8 cellular contexts compared by ENCODE assay signal in genomic region chr7:1473864-1474512, GRCh38. TPM values are rescaled to one million over a fixed set of nuclear protein-coding genes. Genes with fewer than 3 reads are reported as not detected.
A peak's percentile ranks its signal among the peaks of the same experiment; 100 is the strongest.
DNase-seq lines count a peak whose midpoint lies in the region; ATAC-seq and TF ChIP-seq lines count a peak whose summit lies in the region.

No MANE protein-coding gene starts in this region.

- DNase-seq in AG04450 (ENCODE audit: low read depth, low spot score) (peak; percentile 67), NCI-H187 treated with DMSO at 0.1 percent for 48 hours (lab: John Stamatoyannopoulos, UW) (peak; percentile 23), T-helper 2 cell (peak; percentile 71 to 90 (median 82)), adrenal gland (peak; percentile 82 to 95 (median 91)), heart left ventricle (peak; percentile 85 to 91 (median 87)), putamen (ENCODE audit: low spot score) (peak; percentile 70)

- H3K36me3 ChIP-seq in adrenal gland (replicated peaks in 1 of 2) (peaks cover 0 to 70% of the 10 kb centered on the region in 2 donors), heart left ventricle (peaks cover 0 to 98% (median 76%) of the 10 kb centered on the region in 9 donors)

- 17 to 37% (median 27%) methylated on average over 22 to 37 of the region's 37 CpGs for WGBS in adrenal gland, 4 donors
- WGBS in heart left ventricle, 4 donors = 35 to 55% (median 39%) methylated on average over 18 to 37 of the region's 37 CpGs

- ATAC-seq in GM19395 (IDR thresholded peaks at IDR 0.05; ENCODE audit: unreplicated experiment) (peak; percentile 65), heart left ventricle (peak; percentile 52 to 79 (median 72)), GM19328 (IDR thresholded peaks at IDR 0.05; ENCODE audit: unreplicated experiment) (no peak)

- H3K4me1 ChIP-seq in adrenal gland (replicated peaks in 1 of 2) (peaks cover 0 to 3% of the 10 kb centered on the region in 2 donors), heart left ventricle (peaks cover 0 to 11% (median 2%) of the 10 kb centered on the region in 12 donors)

- H3K4me3 ChIP-seq in AG04450 (ENCODE audit: low read depth, low read length) (no peak overlapping the region), adrenal gland (no peak overlapping the region), heart left ventricle (no peak overlapping the region)

- TF ChIP-seq POLR2A in adrenal gland (IDR thresholded peaks at IDR 0.05) (no peak), heart left ventricle (IDR thresholded peaks at IDR 0.05) (no peak)

- no peaks in the 10 kb centered on the region for H3K27me3 ChIP-seq in AG04450 (ENCODE audit: control insufficient read depth, insufficient read depth, low read length)
- no peaks in the 10 kb centered on the region for H3K27me3 ChIP-seq in adrenal gland
- no peaks in the 10 kb centered on the region for H3K27me3 ChIP-seq in heart left ventricle

- H3K9me3 ChIP-seq in AG04450 (ENCODE audit: control insufficient read depth, insufficient read depth, low read length) (no peaks in the 10 kb centered on the region), adrenal gland (replicated peaks in 1 of 3) (no peaks in the 10 kb centered on the region), heart left ventricle (no peaks in the 10 kb centered on the region)

- TF ChIP-seq CTCF in AG04450 (IDR thresholded peaks at IDR 0.05; ENCODE audit: low read depth, low read length) (peak; percentile 85), adrenal gland (IDR thresholded peaks at IDR 0.05) (peak; percentile 82 to 98 (median 93)), heart left ventricle (IDR thresholded peaks at IDR 0.05) (peak; percentile 87 to 96 (median 91))

- H3K27ac ChIP-seq in AG04450 (ENCODE audit: low read depth, low read length) (no peak overlapping the region), adrenal gland (no peak overlapping the region), heart left ventricle (peak overlapping the region in 1 of 12 donors; percentile 26)

- POLR2A ChIA-PET in AG04450 (lab: Yijun Ruan, JAX) = interaction anchor here (1.0 kb wide), 1 partner anchor 15 kb away, joined by 5 read pairs; the partner anchor contains the start of gene MICALL2

- intact Hi-C loops in adrenal gland (cut with DNase I) = loop anchor here (5.0 kb wide), 3 partner anchors 37 to 282 kb away; no protein-coding TSS in a partner anchor
- intact Hi-C loops in heart left ventricle (cut with DNase I) = loop anchor here in 9 of 10 donors (1.0 to 10.0 kb wide), 5 partner anchors 42 to 279 kb away; no protein-coding TSS in a partner anchor

- CTCF ChIA-PET in AG04450 (lab: Charles Lee) = interaction anchor here (0.7 to 2.4 kb wide), 15 partner anchors 8 to 280 kb away, joined by 3 to 13 read pairs (median 6); partner anchors contain the start of gene INTS1

RNA-seq across cellular contexts. Expression of gene MICALL2, which starts 14.7 kb away (rescaled TPM):
- polyA plus RNA-seq in AG04450 (2011; rRNA removed) = 8.5 and 9.6 TPM in 2 replicates
- polyA minus RNA-seq in AG04450 (2011; rRNA and poly(A)+ RNA removed) = 7.3 and 10.3 TPM in 2 replicates
- 100 to 1,000 TPM in 2 of 8 donors, 10 to 100 TPM in 6; 29.9 to 174 (median 77.7) TPM for total RNA-seq in adrenal gland
- polyA plus RNA-seq in adrenal gland = 1,000 to 10,000 TPM in 1 of 3 donors, 100 to 1,000 TPM in 1, 1 to 10 TPM in 1; 7.9 to 1,057 (median 368) TPM
- total RNA-seq in heart left ventricle = 10 to 100 TPM in 2 of 9 donors, 1 to 10 TPM in 7; 2.5 to 18.3 (median 7.3) TPM
- 10 to 100 TPM; 10.9 to 12.6 TPM for polyA plus RNA-seq in heart left ventricle

RNA-seq across cellular contexts. Expression of gene INTS1, which starts 30.2 kb away (rescaled TPM):
- polyA plus RNA-seq in AG04450 (2011; rRNA removed) = 9.0 and 13.1 TPM in 2 replicates
- polyA minus RNA-seq in AG04450 (2011; rRNA and poly(A)+ RNA removed) = 24.2 and 31.0 TPM in 2 replicates
- 100 to 1,000 TPM in 2 of 8 donors, 10 to 100 TPM in 6; 44.3 to 110 (median 72.8) TPM for total RNA-seq in adrenal gland
- polyA plus RNA-seq in adrenal gland = 100 to 1,000 TPM in 1 of 3 donors, 10 to 100 TPM in 1, 1 to 10 TPM in 1; 4.7 to 152 (median 77.6) TPM
- total RNA-seq in heart left ventricle = 10 to 100 TPM; 35.5 to 67.4 (median 45.3) TPM
- 10 to 100 TPM; 41.9 to 46.0 TPM for polyA plus RNA-seq in heart left ventricle

RNA-seq across cellular contexts. Expression of gene MAFK, which starts 56.5 kb away (rescaled TPM):
- polyA plus RNA-seq in AG04450 (2011; rRNA removed) (4.5 and 8.3 TPM in 2 replicates), adrenal gland (10 to 100 TPM in 2 of 3 donors, 1 to 10 TPM in 1; 1.5 to 72.2 (median 37.6) TPM), heart left ventricle (100 to 1,000 TPM in 1 of 2 donors, 10 to 100 TPM in 1; 94.8 to 165 TPM)
- 4.2 and 4.8 TPM in 2 replicates for polyA minus RNA-seq in AG04450 (2011; rRNA and poly(A)+ RNA removed)
- total RNA-seq in adrenal gland (10 to 100 TPM; 17.2 to 34.1 (median 20.6) TPM), heart left ventricle (100 to 1,000 TPM in 5 of 9 donors, 10 to 100 TPM in 4; 34.3 to 138 (median 121) TPM)

Comparison
In these comparisons a context has a peak if more than half of its experiments do, and no peak if none do; other contexts are left out.
1. DNase-seq: peak in every context shown above with its lines; median percentile 91 in adrenal gland; 87 in heart left ventricle; 82 in T-helper 2 cell; 70 in putamen; 67 in AG04450; 23 in NCI-H187 treated with DMSO at 0.1 percent for 48 hours.